In the genomic region with DNA sequence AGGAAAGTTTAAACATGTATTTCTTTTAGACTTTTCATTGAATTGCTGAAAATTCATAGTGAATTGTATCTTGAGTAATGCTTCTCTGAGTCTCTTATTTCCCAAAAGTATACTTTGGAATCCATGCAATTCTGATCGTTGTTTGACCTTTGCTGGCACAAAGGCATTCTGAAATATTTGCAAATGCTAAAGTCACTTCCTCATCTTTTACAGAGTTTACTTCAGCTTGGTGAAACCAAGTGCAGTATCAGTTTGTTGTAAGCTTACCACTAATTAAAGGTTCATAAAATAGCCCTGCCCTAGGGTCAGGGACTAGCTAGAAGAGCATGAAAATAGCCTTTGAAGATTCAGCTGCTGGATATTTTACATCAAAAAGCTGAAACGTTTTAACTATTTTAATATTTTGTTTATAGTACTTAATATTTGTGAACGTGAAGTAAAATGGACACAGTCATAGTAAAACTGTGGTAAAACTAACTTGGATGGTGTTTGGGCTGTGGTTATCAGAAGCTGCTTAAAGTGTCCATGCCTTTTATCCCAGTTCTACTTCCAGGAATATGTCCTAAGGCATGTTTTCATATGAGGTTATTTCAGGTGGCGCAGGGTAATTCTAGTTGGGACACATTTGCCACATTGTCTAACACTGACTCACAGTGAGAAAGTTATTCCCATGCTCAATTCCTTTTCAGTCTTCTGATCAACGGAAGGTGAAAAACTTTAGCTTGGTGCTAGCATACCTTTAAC, we compare ENCODE assay signal across 1 cellular context.
TF ChIP-seq lines count a peak whose summit lies in the region.

No MANE protein-coding gene starts in this region.

TF ChIP-seq in HCT116, 20 proteins besides CTCF, POLR2A, EP300 and RAD21 (continued from another document):
- TF ChIP-seq, protein P1, sequence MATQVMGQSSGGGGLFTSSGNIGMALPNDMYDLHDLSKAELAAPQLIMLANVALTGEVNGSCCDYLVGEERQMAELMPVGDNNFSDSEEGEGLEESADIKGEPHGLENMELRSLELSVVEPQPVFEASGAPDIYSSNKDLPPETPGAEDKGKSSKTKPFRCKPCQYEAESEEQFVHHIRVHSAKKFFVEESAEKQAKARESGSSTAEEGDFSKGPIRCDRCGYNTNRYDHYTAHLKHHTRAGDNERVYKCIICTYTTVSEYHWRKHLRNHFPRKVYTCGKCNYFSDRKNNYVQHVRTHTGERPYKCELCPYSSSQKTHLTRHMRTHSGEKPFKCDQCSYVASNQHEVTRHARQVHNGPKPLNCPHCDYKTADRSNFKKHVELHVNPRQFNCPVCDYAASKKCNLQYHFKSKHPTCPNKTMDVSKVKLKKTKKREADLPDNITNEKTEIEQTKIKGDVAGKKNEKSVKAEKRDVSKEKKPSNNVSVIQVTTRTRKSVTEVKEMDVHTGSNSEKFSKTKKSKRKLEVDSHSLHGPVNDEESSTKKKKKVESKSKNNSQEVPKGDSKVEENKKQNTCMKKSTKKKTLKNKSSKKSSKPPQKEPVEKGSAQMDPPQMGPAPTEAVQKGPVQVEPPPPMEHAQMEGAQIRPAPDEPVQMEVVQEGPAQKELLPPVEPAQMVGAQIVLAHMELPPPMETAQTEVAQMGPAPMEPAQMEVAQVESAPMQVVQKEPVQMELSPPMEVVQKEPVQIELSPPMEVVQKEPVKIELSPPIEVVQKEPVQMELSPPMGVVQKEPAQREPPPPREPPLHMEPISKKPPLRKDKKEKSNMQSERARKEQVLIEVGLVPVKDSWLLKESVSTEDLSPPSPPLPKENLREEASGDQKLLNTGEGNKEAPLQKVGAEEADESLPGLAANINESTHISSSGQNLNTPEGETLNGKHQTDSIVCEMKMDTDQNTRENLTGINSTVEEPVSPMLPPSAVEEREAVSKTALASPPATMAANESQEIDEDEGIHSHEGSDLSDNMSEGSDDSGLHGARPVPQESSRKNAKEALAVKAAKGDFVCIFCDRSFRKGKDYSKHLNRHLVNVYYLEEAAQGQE (IDR thresholded peaks at IDR 0.05; ENCODE audit: low read depth), result no peak
- TF ChIP-seq CBX3 (IDR thresholded peaks at IDR 0.05; ENCODE audit: low read depth), result peak; percentile 69; the same call in 1 of the 2 replicates
